ENCODE assay signal across 18 cellular contexts in the genomic region with DNA sequence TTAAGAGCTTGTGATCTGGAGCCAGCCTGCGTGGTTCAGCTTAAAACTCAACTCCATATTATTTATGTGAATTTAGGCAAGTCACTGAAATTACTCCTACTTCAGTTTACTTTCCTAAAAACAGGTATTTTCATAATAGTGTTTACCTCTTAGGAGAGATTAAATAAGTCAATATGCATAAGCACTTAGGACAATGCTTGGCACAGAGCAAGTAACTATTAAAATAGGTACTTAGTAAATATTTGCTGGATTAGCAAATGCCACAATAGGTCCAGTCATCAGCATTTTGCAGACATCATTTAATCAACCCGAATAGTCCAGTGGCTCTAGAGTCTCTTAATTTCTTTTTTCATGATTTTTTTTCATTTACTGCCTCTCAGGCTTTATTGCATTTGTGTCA.
"Had no signal": no experiment of that assay in that cellular context is flagged by ENCODE, and none has a peak within 500 bp of the region (broad histone marks: within the 10 kb centered on the region; RNA-seq: fewer than 3 reads in every experiment).

No MANE protein-coding gene starts in this region.

- H3K4me3 ChIP-seq: coronary artery, hepatocyte, lung, mucosa of descending colon, right lobe of liver had no signal

- H3K27me3 ChIP-seq: hepatocyte, right lobe of liver had no signal

- H2AFZ ChIP-seq: hepatocyte had no signal

- H3K4me1 ChIP-seq: right lobe of liver had no signal

- H3K27ac ChIP-seq: coronary artery, hepatocyte, right lobe of liver had no signal

- H3K36me3 ChIP-seq: right lobe of liver had no signal

- H3K4me2 ChIP-seq: hepatocyte had no signal

- H3K79me2 ChIP-seq: hepatocyte had no signal

- H3K9me3 ChIP-seq: mucosa of descending colon, right lobe of liver had no signal

- DNase-seq: activated CD4-positive, alpha-beta memory T cell treated with anti-CD3 and anti-CD28 coated beads for 36 hours; activated CD4-positive, alpha-beta T cell treated with anti-CD3 and anti-CD28 coated beads for 1 hour; activated gamma-delta T cell treated with Interleukin-2 at 50 U/mL for 16 hours; activated naive CD8-positive, alpha-beta T cell treated with anti-CD3 and anti-CD28 coated beads for 36 hours; activated T-cell treated with anti-CD3 and anti-CD28 coated beads, Interleukin-2, amount 50 U/mL, for 72 hours; anterior cingulate cortex; effector memory CD8-positive, alpha-beta T cell; left cardiac atrium; mucosa of descending colon; naive thymus-derived CD8-positive, alpha-beta T cell; nucleus accumbens; right lobe of liver; stimulated activated CD4-positive, alpha-beta T cell treated with anti-CD3 and anti-CD28 coated beads, Interleukin-2, amount 100 ng/mL, for 24 hours; stimulated activated naive B cell treated with anti-CD40 and anti-IgM and Interleukin-4, amounts not matched to agents 10 μg/mL and 1 μg/mL and 100 μg/mL, for 72 hours; T-helper 9 cell had no signal

- ATAC-seq: effector memory CD8-positive, alpha-beta T cell; left cardiac atrium; mucosa of descending colon; naive thymus-derived CD8-positive, alpha-beta T cell; right lobe of liver; stimulated activated naive B cell treated with anti-CD40 and anti-IgM and Interleukin-4, amounts not matched to agents 10 μg/mL and 1 μg/mL and 100 μg/mL, for 72 hours had no signal
